ENCODE assay signal across 1 cellular context in genomic region chr2:176171331-176172006, GRCh38.
A peak's percentile ranks its signal among the peaks of the same experiment; 100 is the strongest.
TF ChIP-seq lines count a peak whose summit lies in the region.

No MANE protein-coding gene starts in this region.

TF ChIP-seq in WTC11, 78 proteins besides CTCF, POLR2A, EP300 and RAD21 (continued from another document and continues in another):
- TF ChIP-seq ERG (CRISPR knock-in tag; IDR thresholded peaks at IDR 0.05): no peak
- no peak for TF ChIP-seq GRHL2 (CRISPR knock-in tag; IDR thresholded peaks at IDR 0.05; ENCODE audit: insufficient replicate concordance, severe bottlenecking)
- no peak for TF ChIP-seq ATF6 (CRISPR knock-in tag; IDR thresholded peaks at IDR 0.05)
- TF ChIP-seq ZNF138 (CRISPR knock-in tag; conservative IDR thresholded peaks at IDR 0.05): no peak
- TF ChIP-seq NR1H2 (CRISPR knock-in tag; IDR thresholded peaks at IDR 0.05): no peak
- TF ChIP-seq TEAD1 (CRISPR knock-in tag; IDR thresholded peaks at IDR 0.05): no peak
- no peak for TF ChIP-seq IRF2 (CRISPR knock-in tag; IDR thresholded peaks at IDR 0.05; ENCODE audit: borderline replicate concordance, low read depth)
- TF ChIP-seq ZNF396 (CRISPR knock-in tag; IDR thresholded peaks at IDR 0.05; ENCODE audit: borderline replicate concordance): no peak
- TF ChIP-seq ZBTB21 (CRISPR knock-in tag; IDR thresholded peaks at IDR 0.05; ENCODE audit: borderline replicate concordance): 0 out of 2 replicates have a peak, but pooled peaks have one; percentile 34
- TF ChIP-seq FOXJ3 (CRISPR knock-in tag; IDR thresholded peaks at IDR 0.05; ENCODE audit: borderline replicate concordance): no peak
- no peak for TF ChIP-seq CDX4 (CRISPR knock-in tag; IDR thresholded peaks at IDR 0.05; ENCODE audit: borderline replicate concordance)
- TF ChIP-seq, protein P1, sequence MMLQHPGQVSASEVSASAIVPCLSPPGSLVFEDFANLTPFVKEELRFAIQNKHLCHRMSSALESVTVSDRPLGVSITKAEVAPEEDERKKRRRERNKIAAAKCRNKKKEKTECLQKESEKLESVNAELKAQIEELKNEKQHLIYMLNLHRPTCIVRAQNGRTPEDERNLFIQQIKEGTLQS (CRISPR knock-in tag; conservative IDR thresholded peaks at IDR 0.05): no peak
- no peak for TF ChIP-seq TP53 (CRISPR knock-in tag; IDR thresholded peaks at IDR 0.05)
- TF ChIP-seq, protein P2, sequence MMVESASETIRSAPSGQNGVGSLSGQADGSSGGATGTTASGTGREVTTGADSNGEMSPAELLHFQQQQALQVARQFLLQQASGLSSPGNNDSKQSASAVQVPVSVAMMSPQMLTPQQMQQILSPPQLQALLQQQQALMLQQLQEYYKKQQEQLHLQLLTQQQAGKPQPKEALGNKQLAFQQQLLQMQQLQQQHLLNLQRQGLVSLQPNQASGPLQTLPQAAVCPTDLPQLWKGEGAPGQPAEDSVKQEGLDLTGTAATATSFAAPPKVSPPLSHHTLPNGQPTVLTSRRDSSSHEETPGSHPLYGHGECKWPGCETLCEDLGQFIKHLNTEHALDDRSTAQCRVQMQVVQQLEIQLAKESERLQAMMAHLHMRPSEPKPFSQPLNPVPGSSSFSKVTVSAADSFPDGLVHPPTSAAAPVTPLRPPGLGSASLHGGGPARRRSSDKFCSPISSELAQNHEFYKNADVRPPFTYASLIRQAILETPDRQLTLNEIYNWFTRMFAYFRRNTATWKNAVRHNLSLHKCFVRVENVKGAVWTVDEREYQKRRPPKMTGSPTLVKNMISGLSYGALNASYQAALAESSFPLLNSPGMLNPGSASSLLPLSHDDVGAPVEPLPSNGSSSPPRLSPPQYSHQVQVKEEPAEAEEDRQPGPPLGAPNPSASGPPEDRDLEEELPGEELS (CRISPR knock-in tag; IDR thresholded peaks at IDR 0.05): peak; percentile 73
- no peak for TF ChIP-seq MLX (CRISPR knock-in tag; IDR thresholded peaks at IDR 0.05)
- TF ChIP-seq, protein P3, sequence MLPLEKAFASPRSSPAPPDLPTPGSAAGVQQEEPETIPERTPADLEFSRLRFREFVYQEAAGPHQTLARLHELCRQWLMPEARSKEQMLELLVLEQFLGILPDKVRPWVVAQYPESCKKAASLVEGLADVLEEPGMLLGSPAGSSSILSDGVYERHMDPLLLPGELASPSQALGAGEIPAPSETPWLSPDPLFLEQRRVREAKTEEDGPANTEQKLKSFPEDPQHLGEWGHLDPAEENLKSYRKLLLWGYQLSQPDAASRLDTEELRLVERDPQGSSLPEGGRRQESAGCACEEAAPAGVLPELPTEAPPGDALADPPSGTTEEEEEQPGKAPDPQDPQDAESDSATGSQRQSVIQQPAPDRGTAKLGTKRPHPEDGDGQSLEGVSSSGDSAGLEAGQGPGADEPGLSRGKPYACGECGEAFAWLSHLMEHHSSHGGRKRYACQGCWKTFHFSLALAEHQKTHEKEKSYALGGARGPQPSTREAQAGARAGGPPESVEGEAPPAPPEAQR (CRISPR knock-in tag; IDR thresholded peaks at IDR 0.05): no peak
- TF ChIP-seq, protein P4, sequence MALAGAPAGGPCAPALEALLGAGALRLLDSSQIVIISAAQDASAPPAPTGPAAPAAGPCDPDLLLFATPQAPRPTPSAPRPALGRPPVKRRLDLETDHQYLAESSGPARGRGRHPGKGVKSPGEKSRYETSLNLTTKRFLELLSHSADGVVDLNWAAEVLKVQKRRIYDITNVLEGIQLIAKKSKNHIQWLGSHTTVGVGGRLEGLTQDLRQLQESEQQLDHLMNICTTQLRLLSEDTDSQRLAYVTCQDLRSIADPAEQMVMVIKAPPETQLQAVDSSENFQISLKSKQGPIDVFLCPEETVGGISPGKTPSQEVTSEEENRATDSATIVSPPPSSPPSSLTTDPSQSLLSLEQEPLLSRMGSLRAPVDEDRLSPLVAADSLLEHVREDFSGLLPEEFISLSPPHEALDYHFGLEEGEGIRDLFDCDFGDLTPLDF (CRISPR knock-in tag; IDR thresholded peaks at IDR 0.05): no peak
- TF ChIP-seq NFATC4 (CRISPR knock-in tag; IDR thresholded peaks at IDR 0.05): no peak
- TF ChIP-seq SMAD3 (CRISPR knock-in tag; IDR thresholded peaks at IDR 0.05; ENCODE audit: borderline replicate concordance): 0 out of 2 replicates have a peak, but pooled peaks have one; percentile 37
- no peak for TF ChIP-seq ZNF219 (CRISPR knock-in tag; IDR thresholded peaks at IDR 0.05; ENCODE audit: borderline replicate concordance)
- TF ChIP-seq ZNF232 (CRISPR knock-in tag; IDR thresholded peaks at IDR 0.05): no peak
- no peak for TF ChIP-seq HMGA2 (CRISPR knock-in tag; IDR thresholded peaks at IDR 0.05)
- TF ChIP-seq ZNF532 (CRISPR knock-in tag; IDR thresholded peaks at IDR 0.05; ENCODE audit: borderline replicate concordance): no peak
- TF ChIP-seq PRRX2 (CRISPR knock-in tag; IDR thresholded peaks at IDR 0.05): no peak
- TF ChIP-seq NFYB (CRISPR knock-in tag; conservative IDR thresholded peaks at IDR 0.05; ENCODE audit: low read depth): peak; percentile 24; the same call in 1 of the 2 replicates
- no peak for TF ChIP-seq RELA (CRISPR knock-in tag; IDR thresholded peaks at IDR 0.05; ENCODE audit: borderline replicate concordance)
- TF ChIP-seq USF1 (CRISPR knock-in tag; IDR thresholded peaks at IDR 0.05): peak; percentile 87
- TF ChIP-seq, protein P5, sequence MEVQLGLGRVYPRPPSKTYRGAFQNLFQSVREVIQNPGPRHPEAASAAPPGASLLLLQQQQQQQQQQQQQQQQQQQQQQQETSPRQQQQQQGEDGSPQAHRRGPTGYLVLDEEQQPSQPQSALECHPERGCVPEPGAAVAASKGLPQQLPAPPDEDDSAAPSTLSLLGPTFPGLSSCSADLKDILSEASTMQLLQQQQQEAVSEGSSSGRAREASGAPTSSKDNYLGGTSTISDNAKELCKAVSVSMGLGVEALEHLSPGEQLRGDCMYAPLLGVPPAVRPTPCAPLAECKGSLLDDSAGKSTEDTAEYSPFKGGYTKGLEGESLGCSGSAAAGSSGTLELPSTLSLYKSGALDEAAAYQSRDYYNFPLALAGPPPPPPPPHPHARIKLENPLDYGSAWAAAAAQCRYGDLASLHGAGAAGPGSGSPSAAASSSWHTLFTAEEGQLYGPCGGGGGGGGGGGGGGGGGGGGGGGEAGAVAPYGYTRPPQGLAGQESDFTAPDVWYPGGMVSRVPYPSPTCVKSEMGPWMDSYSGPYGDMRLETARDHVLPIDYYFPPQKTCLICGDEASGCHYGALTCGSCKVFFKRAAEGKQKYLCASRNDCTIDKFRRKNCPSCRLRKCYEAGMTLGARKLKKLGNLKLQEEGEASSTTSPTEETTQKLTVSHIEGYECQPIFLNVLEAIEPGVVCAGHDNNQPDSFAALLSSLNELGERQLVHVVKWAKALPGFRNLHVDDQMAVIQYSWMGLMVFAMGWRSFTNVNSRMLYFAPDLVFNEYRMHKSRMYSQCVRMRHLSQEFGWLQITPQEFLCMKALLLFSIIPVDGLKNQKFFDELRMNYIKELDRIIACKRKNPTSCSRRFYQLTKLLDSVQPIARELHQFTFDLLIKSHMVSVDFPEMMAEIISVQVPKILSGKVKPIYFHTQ (CRISPR knock-in tag; IDR thresholded peaks at IDR 0.05): no peak
- peak; percentile 65; the same call in 1 of the 2 replicates for TF ChIP-seq ZBTB43 (CRISPR knock-in tag; IDR thresholded peaks at IDR 0.05)
- no peak for TF ChIP-seq ZNF416 (CRISPR knock-in tag; IDR thresholded peaks at IDR 0.05)
- TF ChIP-seq GABPB1 (CRISPR knock-in tag; IDR thresholded peaks at IDR 0.05): no peak
- TF ChIP-seq IRF1 (CRISPR knock-in tag; IDR thresholded peaks at IDR 0.05): peak; percentile 73; the same call in 1 of the 2 replicates
- peak; percentile 92 for TF ChIP-seq NFE2L1 (CRISPR knock-in tag; IDR thresholded peaks at IDR 0.05)
- TF ChIP-seq TCF7 (CRISPR knock-in tag; IDR thresholded peaks at IDR 0.05; ENCODE audit: low read depth): peak; percentile 84; the same call in 1 of the 2 replicates
- TF ChIP-seq MXD4 (CRISPR knock-in tag; IDR thresholded peaks at IDR 0.05; ENCODE audit: borderline replicate concordance): no peak
